In genomic region chr4:169005453-169006099, GRCh38 we compare ENCODE assay signal across 9 cellular contexts. TPM values are rescaled to one million over a fixed set of nuclear protein-coding genes. Genes with fewer than 3 reads are reported as not detected.
DNase-seq lines count a peak whose midpoint lies in the region; FAIRE-seq and TF ChIP-seq lines count a peak whose summit lies in the region.
"Had no signal": no experiment of that assay in that cellular context is flagged by ENCODE, and none has a peak within 500 bp of the region (broad histone marks: within the 10 kb centered on the region; RNA-seq: fewer than 3 reads in every experiment).

No MANE protein-coding gene starts in this region.

- no peaks in the 10 kb centered on the region for H3K9me3 ChIP-seq in endodermal cell (ENCODE audit: control insufficient read depth, low read length)
- no peaks in the 10 kb centered on the region for H3K9me3 ChIP-seq in MG63

- H3K27me3 Mint-ChIP-seq in endodermal cell (ENCODE audit: insufficient read depth), result no peaks in the 10 kb centered on the region
- no peaks in the 10 kb centered on the region for H3K27me3 Mint-ChIP-seq in progenitor cell of endocrine pancreas

- peaks cover 40% of the 10 kb centered on the region for H3K4me1 Mint-ChIP-seq in endodermal cell
- H3K4me1 Mint-ChIP-seq in progenitor cell of endocrine pancreas (ENCODE audit: low read depth), result peaks cover 35% of the 10 kb centered on the region

- peaks cover 37% of the 10 kb centered on the region for H3K36me3 ChIP-seq in endodermal cell (ENCODE audit: control insufficient read depth, insufficient read depth, low read length)
- peaks cover 41% of the 10 kb centered on the region for H3K36me3 ChIP-seq in MG63

- FAIRE-seq in G401.6 (lab: Jason Lieb, UNC), result peak; percentile 76

- H3K9me3 Mint-ChIP-seq in endodermal cell, result no peaks in the 10 kb centered on the region
- no peaks in the 10 kb centered on the region for H3K9me3 Mint-ChIP-seq in progenitor cell of endocrine pancreas (ENCODE audit: low read depth)
- H3K9me3 Mint-ChIP-seq: activated naive CD8-positive, alpha-beta T cell treated with anti-CD3 and anti-CD28 coated beads for 36 hours had no signal

- H3K9ac ChIP-seq in endodermal cell (ENCODE audit: extremely low read depth, low read length, poor library complexity, severe bottlenecking), result no peak overlapping the region

- H3K27ac Mint-ChIP-seq in endodermal cell (peak overlapping the region; percentile 46), progenitor cell of endocrine pancreas (no peak overlapping the region)
- H3K27ac Mint-ChIP-seq: activated naive CD8-positive, alpha-beta T cell treated with anti-CD3 and anti-CD28 coated beads for 36 hours had no signal

- TF ChIP-seq CTCF in endodermal cell (conservative IDR thresholded peaks at IDR 0.05), result peak; percentile 80
- TF ChIP-seq CTCF in progenitor cell of endocrine pancreas (IDR thresholded peaks at IDR 0.05; ENCODE audit: unreplicated experiment), result peak; percentile 38

- peaks cover 7% of the 10 kb centered on the region for H3K4me1 ChIP-seq in endodermal cell (ENCODE audit: control insufficient read depth, insufficient read depth, low read length)

- H3K4me3 ChIP-seq in endodermal cell (ENCODE audit: low read length), result peak overlapping the region; percentile 71
- H3K4me3 ChIP-seq in MG63, result no peak overlapping the region

- H3K27ac ChIP-seq in endodermal cell (ENCODE audit: low read depth, low read length), result no peak overlapping the region

- H3K4me3 Mint-ChIP-seq in endodermal cell (peak overlapping the region; percentile 27), progenitor cell of endocrine pancreas (ENCODE audit: low read depth) (no peak overlapping the region)
- H3K4me3 Mint-ChIP-seq: activated naive CD8-positive, alpha-beta T cell treated with anti-CD3 and anti-CD28 coated beads for 36 hours had no signal

- WGBS in endodermal cell (ENCODE audit: insufficient coverage in 1 of 2, insufficient read length in 1 of 2), 2 experiments, result 22 to 30% methylated on average over 1 of the region's 1 CpG

- H3K36me3 Mint-ChIP-seq in endodermal cell (ENCODE audit: low read depth) (peaks cover 35% of the 10 kb centered on the region), progenitor cell of endocrine pancreas (ENCODE audit: insufficient read depth) (peaks cover 26% of the 10 kb centered on the region)

- no peaks in the 10 kb centered on the region for H3K27me3 ChIP-seq in endodermal cell (ENCODE audit: control insufficient read depth, insufficient read depth, low read length, poor library complexity, severe bottlenecking)
- no peaks in the 10 kb centered on the region for H3K27me3 ChIP-seq in MG63

- DNase-seq in NAMALWA (ENCODE audit: low spot score) (peak; percentile 37), endodermal cell (no peak), progenitor cell of endocrine pancreas (ENCODE audit: low spot score, unreplicated experiment) (no peak), mesenteric fat pad (ENCODE audit: low spot score) (no peak), MG63 (no peak)
- DNase-seq in activated effector memory CD4-positive, alpha-beta T cell treated with Interleukin-2 at 50 U/mL for 16 hours, result no peak
- DNase-seq: activated naive CD8-positive, alpha-beta T cell treated with anti-CD3 and anti-CD28 coated beads for 36 hours; NCI-H1436 had no signal

RNA-seq across cellular contexts. Expression of gene CBR4, which starts 4.5 kb away (rescaled TPM):
- total RNA-seq in endodermal cell (10 to 100 TPM; 39.0 to 55.6 TPM), progenitor cell of endocrine pancreas (43.3 and 45.2 TPM in 2 replicates), mesenteric fat pad (14.7 TPM)
- polyA plus RNA-seq in endodermal cell (2013, experiment 1 of 2), result 26.1 TPM
- 25.4 TPM for polyA plus RNA-seq in endodermal cell (2013, experiment 2 of 2)
- 7.1 and 13.1 TPM in 2 replicates for total RNA-seq in MG63 (2014; rRNA removed; shearing (Covaris generic); ENCODE audit: low replicate concordance)
